Comparison of ENCODE assay signal across 8 cellular contexts in the genomic region with DNA sequence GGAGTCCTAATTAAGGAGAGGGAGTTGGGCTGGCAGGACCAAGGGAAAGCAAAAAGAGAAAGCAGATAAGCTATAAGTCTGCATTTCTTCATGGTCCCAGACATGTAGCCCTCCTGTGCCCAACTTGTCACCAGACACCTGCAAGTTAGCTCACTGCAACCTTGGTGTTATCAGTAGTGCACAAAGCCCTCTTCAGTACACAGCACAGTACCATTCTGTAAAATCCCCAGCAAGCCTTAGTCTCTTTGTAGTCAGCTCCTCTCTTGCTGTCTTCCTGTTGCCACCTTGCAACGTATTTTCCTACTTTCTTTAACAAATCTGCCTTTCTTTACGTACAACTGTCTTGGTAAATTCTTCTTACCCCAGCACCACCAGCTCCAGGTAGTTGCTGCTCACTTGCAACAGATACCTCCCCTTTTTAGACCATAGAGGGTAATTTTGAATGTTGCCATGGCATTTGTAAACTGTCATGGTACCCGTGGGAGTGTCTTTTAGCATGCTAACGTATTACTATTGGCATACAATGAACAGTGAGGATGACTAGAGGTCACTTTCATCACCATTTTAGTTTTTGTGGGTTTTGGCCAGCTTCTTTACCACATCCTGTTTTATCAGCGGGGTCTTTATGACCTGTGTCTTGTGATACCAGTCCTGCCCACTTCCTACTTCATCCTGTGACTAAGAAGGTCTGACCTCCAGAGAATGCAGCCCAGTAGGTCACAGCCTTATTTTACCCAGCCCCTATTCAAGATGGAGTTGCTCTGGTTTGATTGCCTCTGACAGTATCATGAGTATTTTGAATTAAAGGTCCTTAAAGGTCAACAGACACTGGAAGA. TPM values are rescaled to one million over a fixed set of nuclear protein-coding genes. Genes with fewer than 3 reads are reported as not detected.
DNase-seq lines count a peak whose midpoint lies in the region; ATAC-seq and TF ChIP-seq lines count a peak whose summit lies in the region.

No MANE protein-coding gene starts in this region.

- H2AFZ ChIP-seq in Loucy (ENCODE audit: low read length) = 0 out of 2 replicates have a peak overlapping the region, but pooled peaks have one; percentile 61

- H3K79me2 ChIP-seq in Loucy (ENCODE audit: insufficient read depth, low read length) = no peaks in the 10 kb centered on the region

- H3K9me2 ChIP-seq in Loucy (replicated peaks; ENCODE audit: low read depth, low read length) = no peaks in the 10 kb centered on the region

- no peaks in the 10 kb centered on the region for H3F3A ChIP-seq in Loucy (ENCODE audit: low read depth)

- H3K4me2 ChIP-seq in Loucy (ENCODE audit: low read depth, low read length, poor library complexity, severe bottlenecking) = peak overlapping the region; percentile 57

- H4K20me1 ChIP-seq in Loucy (ENCODE audit: insufficient read depth, low read length, poor library complexity, severe bottlenecking) = no peaks in the 10 kb centered on the region

- peaks cover 5% of the 10 kb centered on the region for H3K27me3 Mint-ChIP-seq in osteocyte (ENCODE audit: unreplicated experiment)

- peak; percentile 90 for ATAC-seq in GM21786 (IDR thresholded peaks at IDR 0.05; ENCODE audit: unreplicated experiment)
- ATAC-seq in HG03439 (IDR thresholded peaks at IDR 0.05; ENCODE audit: unreplicated experiment) = no peak

- H3K27ac Mint-ChIP-seq in osteocyte (ENCODE audit: unreplicated experiment) = no peak overlapping the region

- peaks cover 33% of the 10 kb centered on the region for H3K4me1 ChIP-seq in Loucy (ENCODE audit: insufficient read depth, low read length, poor library complexity, severe bottlenecking)

- DNase-seq in fibroblast of mammary gland (ENCODE audit: low read depth) = peak; percentile 63
- no peak for DNase-seq in NCI-H748 (lab: John Stamatoyannopoulos, UW; ENCODE audit: unreplicated experiment)
- no peak for DNase-seq in NCI-H446 (lab: John Stamatoyannopoulos, UW)
- no peak for DNase-seq in osteocyte (ENCODE audit: extremely low spot score, unreplicated experiment)

- H3K9me3 ChIP-seq in Loucy (ENCODE audit: insufficient read depth, low read depth, low read length) = no peaks in the 10 kb centered on the region

- no peaks in the 10 kb centered on the region for H3K36me3 Mint-ChIP-seq in osteocyte (ENCODE audit: unreplicated experiment)

- no peaks in the 10 kb centered on the region for H3K27me3 ChIP-seq in Loucy (ENCODE audit: insufficient read depth, low read length, poor library complexity, severe bottlenecking)

- H3K4me1 Mint-ChIP-seq in osteocyte (ENCODE audit: unreplicated experiment) = no peaks in the 10 kb centered on the region

- H3K36me3 ChIP-seq in Loucy (ENCODE audit: insufficient read depth, low read length) = no peaks in the 10 kb centered on the region

- no peak for TF ChIP-seq CTCF in Loucy (conservative IDR thresholded peaks at IDR 0.05; ENCODE audit: low read length)
- no peak for TF ChIP-seq CTCF in fibroblast of mammary gland (conservative IDR thresholded peaks at IDR 0.05; ENCODE audit: control insufficient read depth, insufficient read depth, low read depth, low read length)
- TF ChIP-seq CTCF in osteocyte (IDR thresholded peaks at IDR 0.05) = no peak

- H3K9me3 Mint-ChIP-seq in osteocyte (ENCODE audit: unreplicated experiment) = peaks cover 14% of the 10 kb centered on the region

- peak overlapping the region; percentile 31; the same call in 1 of the 2 replicates for H3K4me3 ChIP-seq in GM08714 (ENCODE audit: low read length)
- peak overlapping the region; percentile 30 for H3K4me3 ChIP-seq in Loucy (ENCODE audit: low read length, poor library complexity, severe bottlenecking)
- H3K4me3 ChIP-seq in fibroblast of mammary gland (ENCODE audit: control insufficient read depth, low read depth, low read length) = no peak overlapping the region

- H3K9ac ChIP-seq in Loucy (ENCODE audit: low read depth, low read length, poor library complexity, severe bottlenecking) = no peak overlapping the region

- no peak overlapping the region for H3K4me3 Mint-ChIP-seq in osteocyte (ENCODE audit: unreplicated experiment)

RNA-seq across cellular contexts. Expression of a gene that starts 28.3 kb away (rescaled TPM):
- total RNA-seq in osteocyte = 79.7 and 92.6 TPM in 2 replicates
